16 cellular contexts compared by ENCODE assay signal in the genomic region with DNA sequence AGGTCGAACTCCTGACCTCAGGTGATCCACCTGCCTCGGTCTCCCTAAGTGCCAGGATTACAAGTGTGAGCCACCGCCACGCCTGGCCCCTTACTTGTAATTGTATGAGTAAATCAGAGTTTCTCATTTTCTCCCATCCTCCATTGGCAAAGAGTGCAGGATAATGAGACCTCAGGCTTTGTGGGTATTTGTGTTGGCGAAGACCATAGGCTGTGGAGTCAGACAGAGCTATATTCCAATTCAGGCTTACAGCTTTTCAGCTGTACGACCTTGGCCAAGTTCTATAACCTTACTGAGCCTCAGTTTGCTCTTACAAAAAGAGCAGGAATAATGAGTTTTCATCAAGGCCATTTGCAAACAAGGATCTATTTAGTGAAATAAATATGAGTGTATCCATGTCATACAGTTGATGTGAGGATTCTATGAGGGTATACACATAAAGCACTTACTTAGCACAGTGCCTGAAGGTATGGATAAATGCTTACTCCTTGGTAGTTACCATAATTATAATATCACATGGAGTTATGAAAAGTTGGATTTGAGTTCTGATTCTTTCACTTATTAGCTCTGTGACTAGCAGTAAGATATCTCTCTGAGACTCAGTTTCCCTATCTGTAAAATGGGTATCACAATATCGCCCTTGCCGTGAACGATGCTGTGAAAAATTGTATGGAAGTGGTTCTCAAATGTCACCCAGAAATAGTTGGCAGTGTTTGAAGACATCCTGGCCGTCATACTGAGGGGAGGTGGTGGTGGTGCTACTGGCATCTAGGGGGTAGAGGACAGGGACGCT. TPM values are rescaled to one million over a fixed set of nuclear protein-coding genes. Genes with fewer than 3 reads are reported as not detected.
A peak's percentile ranks its signal among the peaks of the same experiment; 100 is the strongest.
DNase-seq lines count a peak whose midpoint lies in the region; ATAC-seq, FAIRE-seq and TF ChIP-seq lines count a peak whose summit lies in the region.
"Had no signal": no experiment of that assay in that cellular context is flagged by ENCODE, and none has a peak within 500 bp of the region (broad histone marks: within the 10 kb centered on the region; RNA-seq: fewer than 3 reads in every experiment).

No MANE protein-coding gene starts in this region.

- peaks cover 16% of the 10 kb centered on the region for H3K27me3 Mint-ChIP-seq in osteocyte (ENCODE audit: unreplicated experiment)

- no peaks in the 10 kb centered on the region for H3K36me3 Mint-ChIP-seq in osteocyte (ENCODE audit: unreplicated experiment)
- H3K36me3 Mint-ChIP-seq: CD4-positive, CD25-positive, alpha-beta regulatory T cell; CD8-positive, alpha-beta memory T cell had no signal

- TF ChIP-seq POLR2A in GM12891 (IDR thresholded peaks at IDR 0.05; ENCODE audit: low read depth, low read length) = no peak

- no peak overlapping the region for H3K4me3 Mint-ChIP-seq in osteocyte (ENCODE audit: unreplicated experiment)
- H3K4me3 Mint-ChIP-seq: CD4-positive, CD25-positive, alpha-beta regulatory T cell; CD8-positive, alpha-beta memory T cell; H9 had no signal

- ATAC-seq in GM18498 (IDR thresholded peaks at IDR 0.05; ENCODE audit: unreplicated experiment) (no peak), Right ventricle myocardium superior (ENCODE audit: poor library complexity) (no peak)

- FAIRE-seq in GM12891 (lab: Jason Lieb, UNC) = peak; percentile 31
- FAIRE-seq: G401.6 had no signal

- no peaks in the 10 kb centered on the region for H3K9me3 Mint-ChIP-seq in osteocyte (ENCODE audit: unreplicated experiment)
- H3K9me3 Mint-ChIP-seq: CD8-positive, alpha-beta memory T cell; H9 had no signal

- DNase-seq in GM12891 (ENCODE audit: insufficient read length, low spot score) (no peak), astrocyte of the hippocampus (ENCODE audit: low read depth, low spot score) (peak; percentile 41), osteocyte (ENCODE audit: extremely low spot score, unreplicated experiment) (peak; percentile 1), DMS53 (lab: John Stamatoyannopoulos, UW) (no peak), Right ventricle myocardium superior (no peak)
- DNase-seq: ACHN; BE2C; C1 segment of cervical spinal cord; CD4-positive, CD25-positive, alpha-beta regulatory T cell; CD8-positive, alpha-beta memory T cell; COR-L47; DMS 273 treated with DMSO at 0.1 percent for 48 hours; GOT3; H9 had no signal

- no peak overlapping the region for H3K27ac Mint-ChIP-seq in osteocyte (ENCODE audit: unreplicated experiment)
- H3K27ac Mint-ChIP-seq: CD4-positive, CD25-positive, alpha-beta regulatory T cell; CD8-positive, alpha-beta memory T cell; H9 had no signal

- intact Hi-C loops in Right ventricle myocardium superior (cut with DNase I) = no loop called here

- no peak for TF ChIP-seq CTCF in osteocyte (IDR thresholded peaks at IDR 0.05)

- H3K4me1 Mint-ChIP-seq in osteocyte (ENCODE audit: unreplicated experiment) = no peaks in the 10 kb centered on the region
- H3K4me1 Mint-ChIP-seq: CD4-positive, CD25-positive, alpha-beta regulatory T cell; CD8-positive, alpha-beta memory T cell had no signal

TF ChIP-seq in GM12891, 5 proteins besides CTCF, POLR2A, EP300 and RAD21:
- TF ChIP-seq TAF1 (IDR thresholded peaks at IDR 0.05; ENCODE audit: low read depth, low read length) (no peak), PAX5 (IDR thresholded peaks at IDR 0.05; ENCODE audit: insufficient read depth, low read length, severe bottlenecking) (no peak), POLR2AphosphoS5 (IDR thresholded peaks at IDR 0.05; ENCODE audit: low read depth, low read length) (no peak), POU2F2 (IDR thresholded peaks at IDR 0.05; ENCODE audit: low read depth, low read length) (no peak), SPI1 (IDR thresholded peaks at IDR 0.05; ENCODE audit: low read depth, low read length) (no peak)

RNA-seq across cellular contexts. Expression of a gene that starts 25.6 kb away (rescaled TPM):
- polyA plus RNA-seq in GM12891 (2012; ENCODE audit: low read depth, missing spikeins) = 3.9 TPM
- total RNA-seq in osteocyte (17.8 and 18.2 TPM in 2 replicates), Right ventricle myocardium superior (12.1 TPM)

Comparison
In these comparisons a context has a peak if more than half of its experiments do, and no peak if none do; other contexts are left out.
1. DNase-seq: peak in astrocyte of the hippocampus (single experiment) and osteocyte (single experiment); none in GM12891 (single experiment), DMS53 (single experiment) and Right ventricle myocardium superior (single experiment).